In the genomic region with DNA sequence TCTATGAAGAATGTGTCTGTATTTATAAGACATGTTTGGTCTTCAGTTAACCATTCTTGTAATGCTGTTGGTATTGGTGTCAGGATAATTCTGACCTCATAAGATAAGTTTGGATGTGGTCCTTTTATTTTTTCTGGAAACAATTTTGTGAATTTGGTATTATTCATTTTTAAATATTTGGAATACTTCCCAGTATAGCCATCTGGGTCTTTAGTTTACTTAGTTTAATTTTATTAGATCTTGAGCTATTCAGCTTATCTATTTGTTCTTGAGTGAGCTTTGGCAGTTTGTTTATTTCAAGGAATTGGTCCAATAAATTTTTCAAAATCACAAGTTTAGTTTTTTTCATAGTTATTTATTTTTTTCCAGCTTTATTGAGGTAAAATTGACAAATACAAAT, we compare ENCODE assay signal across 26 cellular contexts.
"Had no signal": no experiment of that assay in that cellular context is flagged by ENCODE, and none has a peak within 500 bp of the region (broad histone marks: within the 10 kb centered on the region; RNA-seq: fewer than 3 reads in every experiment).

No MANE protein-coding gene starts in this region.

- H3K27me3 ChIP-seq: neutrophil, right lobe of liver, sigmoid colon, stomach, thyroid gland, tibial nerve, upper lobe of left lung, vagina had no signal

- H3K4me3 ChIP-seq: psoas muscle, right lobe of liver, sigmoid colon, stomach, thoracic aorta, thyroid gland, tibial nerve, upper lobe of left lung, vagina had no signal

- H3K4me1 ChIP-seq: parathyroid adenoma, psoas muscle, right lobe of liver, sigmoid colon, stomach, thyroid gland, tibial nerve, upper lobe of left lung, vagina had no signal

- H3K27ac ChIP-seq: neutrophil, parathyroid adenoma, psoas muscle, right lobe of liver, sigmoid colon, stomach, thoracic aorta, thyroid gland, tibial nerve, upper lobe of left lung, vagina had no signal

- H3K9me3 ChIP-seq: right lobe of liver, thoracic aorta, thyroid gland, vagina had no signal

- H3K9ac ChIP-seq: parathyroid adenoma had no signal

- H2AFZ ChIP-seq: parathyroid adenoma had no signal

- H3K36me3 ChIP-seq: neutrophil, right lobe of liver, sigmoid colon, stomach, thoracic aorta, thyroid gland, tibial nerve, upper lobe of left lung, vagina had no signal

- H3K79me2 ChIP-seq: parathyroid adenoma had no signal

- ATAC-seq: naive thymus-derived CD8-positive, alpha-beta T cell; natural killer cell treated with Interleukin-12 subunit alpha and Interleukin-12 subunit beta and Interleukin-15 and Interleukin-18, amount 100 ng/mL, for 72 hours; psoas muscle; right cardiac atrium; right lobe of liver; stimulated activated effector memory CD8-positive, alpha-beta T cell treated with anti-CD3 and anti-CD28 coated beads, Interleukin-12 subunit alpha, Interleukin-12 subunit beta, amount 100 ng/mL, for 72 hours; stimulated activated naive B cell treated with anti-CD40 and anti-IgM and Interleukin-4, amounts not matched to agents 10 μg/mL and 1 μg/mL and 100 μg/mL, for 72 hours had no signal

- DNase-seq: naive thymus-derived CD8-positive, alpha-beta T cell; nephron progenitor cell; nucleus accumbens; posterior cingulate gyrus; psoas muscle; right cardiac atrium; right lobe of liver; sigmoid colon; small intestine; stimulated activated CD4-positive, alpha-beta T cell treated with anti-CD3 and anti-CD28 coated beads, Interleukin-15, amount 100 ng/mL, for 24 hours; stimulated activated CD4-positive, alpha-beta T cell treated with anti-CD3 and anti-CD28 coated beads, Interleukin-2, amount 100 ng/mL, for 24 hours; stimulated activated CD4-positive, alpha-beta T cell treated with anti-CD3 and anti-CD28 coated beads, Interleukin-2, amount 100 ng/mL, for 48 hours; stimulated activated CD4-positive, alpha-beta T cell treated with anti-CD3 and anti-CD28 coated beads, Interleukin-4, amount 100 ng/mL, for 24 hours; stimulated activated naive B cell treated with anti-CD40 and anti-IgM and Interleukin-4, amounts not matched to agents 10 μg/mL and 1 μg/mL and 100 μg/mL, for 72 hours; stimulated activated naive CD4-positive, alpha-beta T cell treated with Interleukin-2 at 50 U/mL for 16 hours; stomach; thyroid gland; trophoblast cell; upper lobe of left lung had no signal
